In genomic region chr10:112183329-112184051, GRCh38 we compare ENCODE assay signal across 8 cellular contexts. TPM values are rescaled to one million over a fixed set of nuclear protein-coding genes. Genes with fewer than 3 reads are reported as not detected.
DNase-seq lines count a peak whose midpoint lies in the region; ATAC-seq and TF ChIP-seq lines count a peak whose summit lies in the region.

Gene GPAM (minus strand): TSS chr10:112183765. CDS start chr10:112181784, 1,981 bp downstream.

- peaks cover 8% of the 10 kb centered on the region for H3K9me3 ChIP-seq in Panc1 (ENCODE audit: control insufficient read depth, insufficient read depth, low read depth, low read length)
- no peaks in the 10 kb centered on the region for H3K9me3 ChIP-seq in fibroblast of lung (ENCODE audit: control insufficient read depth, insufficient read depth, low read depth, low read length)

- DNase-seq in DMS153 treated with DMSO at 0.1 percent for 48 hours (lab: John Stamatoyannopoulos, UW; ENCODE audit: unreplicated experiment) (peak; percentile 59), Panc1 (ENCODE audit: low read depth, low spot score) (peak; percentile 39), fibroblast of lung (ENCODE audit: low read depth in 2 of 2) (peak; percentile 85 to 89)
- DNase-seq in activated T-helper 1 cell treated with anti-CD3 and anti-CD28 coated beads, Interleukin-12 subunit alpha, Interleukin-12 subunit beta, Interleukin-2, Interleukin-4 antibody, amounts not matched to agents 30 ng/mL and 10 ng/mL and 1 ng/mL, durations not matched to agents 14 hours and 24 hours and 36 hours (ENCODE audit: low spot score), result peak; percentile 98
- peak; percentile 92 to 99 (median 98) for DNase-seq in naive thymus-derived CD8-positive, alpha-beta T cell
- peak; percentile 97 for DNase-seq in stimulated activated naive B cell treated with anti-CD40 and anti-IgM and Interleukin-4, amounts not matched to agents 10 μg/mL and 1 μg/mL and 100 μg/mL, for 72 hours

- H3K9ac ChIP-seq in fibroblast of lung (ENCODE audit: insufficient read depth, low read length), result peak within 1 kb of the TSS; percentile 74

- CTCF ChIA-PET in Panc1 (lab: Charles Lee), result interaction anchor here (1.0 kb wide), 1 partner anchor 44 kb away, joined by 3 read pairs; no protein-coding TSS in a partner anchor

- H3K4me3 ChIP-seq in Panc1 (ENCODE audit: low read depth in 2 of 2, low read length in 2 of 2) (peak within 1 kb of the TSS; percentile 92 to 96), fibroblast of lung (replicated peaks in 1 of 4; ENCODE audit: control extremely low read depth in 1 of 4, insufficient read depth in 1 of 4, low read depth in 3 of 4, low read length in 4 of 4) (peak within 1 kb of the TSS; percentile 90 to 96 (median 93))

- peak within 1 kb of the TSS; percentile 86 for H3K4me3 Mint-ChIP-seq in activated T-helper 1 cell treated with anti-CD3 and anti-CD28 coated beads, Interleukin-12 subunit alpha, Interleukin-12 subunit beta, Interleukin-2, Interleukin-4 antibody, amounts not matched to agents 30 ng/mL and 10 ng/mL and 1 ng/mL, durations not matched to agents 14 hours and 24 hours and 36 hours
- H3K4me3 Mint-ChIP-seq in naive thymus-derived CD8-positive, alpha-beta T cell, result peak within 1 kb of the TSS; percentile 88 to 99 (median 94)
- peak within 1 kb of the TSS; percentile 93 to 97 for H3K4me3 Mint-ChIP-seq in stimulated activated naive B cell treated with anti-CD40 and anti-IgM and Interleukin-4, amounts not matched to agents 10 μg/mL and 1 μg/mL and 100 μg/mL, for 72 hours

- peak within 1 kb of the TSS; percentile 98 for H3K4me2 ChIP-seq in fibroblast of lung (ENCODE audit: extremely low read depth, insufficient read depth, low read length)

- ATAC-seq in GM21529 (IDR thresholded peaks at IDR 0.05; ENCODE audit: unreplicated experiment), result peak; percentile 94
- ATAC-seq in Panc1, result peak; percentile 100
- peak; percentile 95 to 96 for ATAC-seq in naive thymus-derived CD8-positive, alpha-beta T cell
- peak; percentile 98 for ATAC-seq in stimulated activated naive B cell treated with anti-CD40 and anti-IgM and Interleukin-4, amounts not matched to agents 10 μg/mL and 1 μg/mL and 100 μg/mL, for 72 hours (replicated peaks)

- peaks cover 34% of the 10 kb centered on the region for H3K4me1 Mint-ChIP-seq in activated T-helper 1 cell treated with anti-CD3 and anti-CD28 coated beads, Interleukin-12 subunit alpha, Interleukin-12 subunit beta, Interleukin-2, Interleukin-4 antibody, amounts not matched to agents 30 ng/mL and 10 ng/mL and 1 ng/mL, durations not matched to agents 14 hours and 24 hours and 36 hours (ENCODE audit: low read depth)
- peaks cover 11 to 34% (median 21%) of the 10 kb centered on the region in 4 donors for H3K4me1 Mint-ChIP-seq in naive thymus-derived CD8-positive, alpha-beta T cell
- H3K4me1 Mint-ChIP-seq in stimulated activated naive B cell treated with anti-CD40 and anti-IgM and Interleukin-4, amounts not matched to agents 10 μg/mL and 1 μg/mL and 100 μg/mL, for 72 hours, result peaks cover 16% of the 10 kb centered on the region in 2 donors

- POLR2A ChIA-PET in Panc1 (lab: Charles Lee), result no interaction called here
- POLR2A ChIA-PET in naive thymus-derived CD8-positive, alpha-beta T cell (lab: Charles Lee), result interaction anchor here (0.5 to 1.4 kb wide), 4 partner anchors 10 to 392 kb away, joined by 3 to 7 read pairs (median 3); partner anchors contain the start of genes VTI1A and ZDHHC6

- intact Hi-C loops in Panc1 (cut with micrococcal nuclease; ENCODE audit: unreplicated experiment), result loop anchor here (10.0 kb wide), 2 partner anchors 121 to 251 kb away; no protein-coding TSS in a partner anchor
- intact Hi-C loops in activated T-helper 1 cell treated with anti-CD3 and anti-CD28 coated beads, Interleukin-12 subunit alpha, Interleukin-12 subunit beta, Interleukin-2, Interleukin-4 antibody, amounts not matched to agents 30 ng/mL and 10 ng/mL and 1 ng/mL, durations not matched to agents 14 hours and 24 hours and 36 hours (cut with micrococcal nuclease), result loop anchor here (1.0 to 10.0 kb wide), 7 partner anchors 43 to 1571 kb away; partner anchors contain the start of genes BBIP1, SHOC2 and VTI1A

- peaks cover 4% of the 10 kb centered on the region for H3K36me3 Mint-ChIP-seq in activated T-helper 1 cell treated with anti-CD3 and anti-CD28 coated beads, Interleukin-12 subunit alpha, Interleukin-12 subunit beta, Interleukin-2, Interleukin-4 antibody, amounts not matched to agents 30 ng/mL and 10 ng/mL and 1 ng/mL, durations not matched to agents 14 hours and 24 hours and 36 hours (ENCODE audit: low read depth)
- peaks cover 10 to 22% (median 17%) of the 10 kb centered on the region in 3 donors for H3K36me3 Mint-ChIP-seq in naive thymus-derived CD8-positive, alpha-beta T cell
- peaks cover 13 to 31% of the 10 kb centered on the region in 2 donors for H3K36me3 Mint-ChIP-seq in stimulated activated naive B cell treated with anti-CD40 and anti-IgM and Interleukin-4, amounts not matched to agents 10 μg/mL and 1 μg/mL and 100 μg/mL, for 72 hours

- peaks cover 3% of the 10 kb centered on the region for H3K79me2 ChIP-seq in fibroblast of lung (ENCODE audit: control insufficient read depth, insufficient read depth, low read length)

- TF ChIP-seq EP300 in Ishikawa (IDR thresholded peaks at IDR 0.05; ENCODE audit: borderline replicate concordance), result no peak; the same call in 1 of the 2 replicates

- peaks cover 9% of the 10 kb centered on the region for H3K9me3 Mint-ChIP-seq in activated T-helper 1 cell treated with anti-CD3 and anti-CD28 coated beads, Interleukin-12 subunit alpha, Interleukin-12 subunit beta, Interleukin-2, Interleukin-4 antibody, amounts not matched to agents 30 ng/mL and 10 ng/mL and 1 ng/mL, durations not matched to agents 14 hours and 24 hours and 36 hours
- peaks cover 0 to 12% (median 3%) of the 10 kb centered on the region in 9 donors for H3K9me3 Mint-ChIP-seq in naive thymus-derived CD8-positive, alpha-beta T cell
- H3K9me3 Mint-ChIP-seq in stimulated activated naive B cell treated with anti-CD40 and anti-IgM and Interleukin-4, amounts not matched to agents 10 μg/mL and 1 μg/mL and 100 μg/mL, for 72 hours, result peaks cover 4 to 11% of the 10 kb centered on the region in 2 donors

- no TSS peak for BruUV-seq in Panc1 (replicated peaks; lab: Mats Ljungman, UMichigan)

- H3K27ac Mint-ChIP-seq in activated T-helper 1 cell treated with anti-CD3 and anti-CD28 coated beads, Interleukin-12 subunit alpha, Interleukin-12 subunit beta, Interleukin-2, Interleukin-4 antibody, amounts not matched to agents 30 ng/mL and 10 ng/mL and 1 ng/mL, durations not matched to agents 14 hours and 24 hours and 36 hours, result peak within 1 kb of the TSS; percentile 93
- peak within 1 kb of the TSS; percentile 92 to 99 (median 96) for H3K27ac Mint-ChIP-seq in naive thymus-derived CD8-positive, alpha-beta T cell
- H3K27ac Mint-ChIP-seq in stimulated activated naive B cell treated with anti-CD40 and anti-IgM and Interleukin-4, amounts not matched to agents 10 μg/mL and 1 μg/mL and 100 μg/mL, for 72 hours, result peak within 1 kb of the TSS; percentile 99

- no peaks in the 10 kb centered on the region for H3K27me3 ChIP-seq in Panc1 (ENCODE audit: control insufficient read depth, insufficient read depth, low read length)
- no peaks in the 10 kb centered on the region for H3K27me3 ChIP-seq in fibroblast of lung (ENCODE audit: control insufficient read depth, insufficient read depth, low read length)

- H2AFZ ChIP-seq in fibroblast of lung (ENCODE audit: low read length), result peak within 1 kb of the TSS; percentile 100

- no peak for TF ChIP-seq RAD21 in Ishikawa (IDR thresholded peaks at IDR 0.05; ENCODE audit: low read depth)

- H4K20me1 ChIP-seq in fibroblast of lung (ENCODE audit: control insufficient read depth, extremely low read depth, insufficient read depth, low read length), result no peaks in the 10 kb centered on the region

- H3K4me1 ChIP-seq in Panc1 (ENCODE audit: control insufficient read depth, insufficient read depth, low read length), result peaks cover 13% of the 10 kb centered on the region
- no peaks in the 10 kb centered on the region for H3K4me1 ChIP-seq in fibroblast of lung (ENCODE audit: control insufficient read depth, extremely low read depth, insufficient read depth, low read length)

- peak within 1 kb of the TSS; percentile 79 for H3K27ac ChIP-seq in Panc1 (ENCODE audit: low read length)
- peak within 1 kb of the TSS; percentile 89 for H3K27ac ChIP-seq in fibroblast of lung (ENCODE audit: insufficient read depth, low read length)

- in situ Hi-C loops in Panc1 (cut with HindIII; ENCODE audit: low pct_unique_long_range_greater_than_20kb, low sequenced_read_pairs), result no loop called here

- H3K27me3 Mint-ChIP-seq in activated T-helper 1 cell treated with anti-CD3 and anti-CD28 coated beads, Interleukin-12 subunit alpha, Interleukin-12 subunit beta, Interleukin-2, Interleukin-4 antibody, amounts not matched to agents 30 ng/mL and 10 ng/mL and 1 ng/mL, durations not matched to agents 14 hours and 24 hours and 36 hours (ENCODE audit: insufficient read depth), result peaks cover 4% of the 10 kb centered on the region
- peaks cover 0 to 7% (median 1%) of the 10 kb centered on the region in 5 donors for H3K27me3 Mint-ChIP-seq in naive thymus-derived CD8-positive, alpha-beta T cell
- peaks cover 6 to 8% of the 10 kb centered on the region in 2 donors for H3K27me3 Mint-ChIP-seq in stimulated activated naive B cell treated with anti-CD40 and anti-IgM and Interleukin-4, amounts not matched to agents 10 μg/mL and 1 μg/mL and 100 μg/mL, for 72 hours

- H3K36me3 ChIP-seq in Panc1 (ENCODE audit: control insufficient read depth, insufficient read depth, low read length) (peaks cover 7% of the 10 kb centered on the region; the same call in 1 of the 2 replicates), fibroblast of lung (ENCODE audit: control insufficient read depth, insufficient read depth, low read length) (no peaks in the 10 kb centered on the region)

- TF ChIP-seq CTCF in Panc1 (IDR thresholded peaks at IDR 0.05) (no peak), fibroblast of lung (conservative IDR thresholded peaks at IDR 0.05 in 1 of 2, IDR thresholded peaks at IDR 0.05 in 1 of 2; ENCODE audit: low read depth in 1 of 2, low read length in 2 of 2) (no peak)

TF ChIP-seq in Ishikawa, 13 proteins besides CTCF, POLR2A, EP300 and RAD21 (continues in another document):
- no peak for TF ChIP-seq ZBTB7A (IDR thresholded peaks at IDR 0.05; ENCODE audit: low read depth)
- TF ChIP-seq FOXM1 (IDR thresholded peaks at IDR 0.05; ENCODE audit: borderline replicate concordance, low read depth), result no peak
- peak; percentile 78 for TF ChIP-seq TCF12 (IDR thresholded peaks at IDR 0.05; ENCODE audit: low read depth)

RNA-seq across cellular contexts. Expression of gene GPAM, which starts in this region (rescaled TPM):
- total RNA-seq in Panc1 (2021; ENCODE audit: unreplicated experiment) (8.0 TPM), fibroblast of lung (17.0 and 19.3 TPM in 2 replicates)
- polyA plus RNA-seq in Panc1 (2012; ENCODE audit: insufficient read length), result 3.4 TPM
- 10.2 and 10.5 TPM in 2 replicates for total RNA-seq in activated T-helper 1 cell treated with anti-CD3 and anti-CD28 coated beads, Interleukin-12 subunit alpha, Interleukin-12 subunit beta, Interleukin-2, Interleukin-4 antibody, amounts not matched to agents 30 ng/mL and 10 ng/mL and 1 ng/mL, durations not matched to agents 14 hours and 24 hours and 36 hours
- 7.8 and 10.1 TPM in 2 replicates for polyA plus RNA-seq in fibroblast of lung
- polyA plus RNA-seq in fibroblast of lung (2012), result 4.8 and 5.9 TPM in 2 replicates
- 4.2 and 5.0 TPM in 2 replicates for polyA minus RNA-seq in fibroblast of lung (ENCODE audit: low replicate concordance)
- total RNA-seq in naive thymus-derived CD8-positive, alpha-beta T cell, result 1 to 10 TPM; 7.4 to 8.4 TPM
- polyA plus RNA-seq in naive thymus-derived CD8-positive, alpha-beta T cell, result 1 to 10 TPM; 1.6 to 3.0 (median 2.2) TPM

Comparison
In these comparisons a context has a peak if more than half of its experiments do, and no peak if none do; other contexts are left out.
1. Peak in every context shown above with its lines: DNase-seq, ATAC-seq, H3K4me3 ChIP-seq and H3K27ac ChIP-seq.
2. DNase-seq: peak in every context shown above with its lines; median percentile 98 in activated T-helper 1 cell treated with anti-CD3 and anti-CD28 coated beads, Interleukin-12 subunit alpha, Interleukin-12 subunit beta, Interleukin-2, Interleukin-4 antibody, amounts not matched to agents 30 ng/mL and 10 ng/mL and 1 ng/mL, durations not matched to agents 14 hours and 24 hours and 36 hours; 98 in naive thymus-derived CD8-positive, alpha-beta T cell; 97 in stimulated activated naive B cell treated with anti-CD40 and anti-IgM and Interleukin-4, amounts not matched to agents 10 μg/mL and 1 μg/mL and 100 μg/mL, for 72 hours; 87 in fibroblast of lung; 59 in DMS153 treated with DMSO at 0.1 percent for 48 hours; 39 in Panc1.